Comparison of ENCODE assay signal across 8 cellular contexts in the genomic region with DNA sequence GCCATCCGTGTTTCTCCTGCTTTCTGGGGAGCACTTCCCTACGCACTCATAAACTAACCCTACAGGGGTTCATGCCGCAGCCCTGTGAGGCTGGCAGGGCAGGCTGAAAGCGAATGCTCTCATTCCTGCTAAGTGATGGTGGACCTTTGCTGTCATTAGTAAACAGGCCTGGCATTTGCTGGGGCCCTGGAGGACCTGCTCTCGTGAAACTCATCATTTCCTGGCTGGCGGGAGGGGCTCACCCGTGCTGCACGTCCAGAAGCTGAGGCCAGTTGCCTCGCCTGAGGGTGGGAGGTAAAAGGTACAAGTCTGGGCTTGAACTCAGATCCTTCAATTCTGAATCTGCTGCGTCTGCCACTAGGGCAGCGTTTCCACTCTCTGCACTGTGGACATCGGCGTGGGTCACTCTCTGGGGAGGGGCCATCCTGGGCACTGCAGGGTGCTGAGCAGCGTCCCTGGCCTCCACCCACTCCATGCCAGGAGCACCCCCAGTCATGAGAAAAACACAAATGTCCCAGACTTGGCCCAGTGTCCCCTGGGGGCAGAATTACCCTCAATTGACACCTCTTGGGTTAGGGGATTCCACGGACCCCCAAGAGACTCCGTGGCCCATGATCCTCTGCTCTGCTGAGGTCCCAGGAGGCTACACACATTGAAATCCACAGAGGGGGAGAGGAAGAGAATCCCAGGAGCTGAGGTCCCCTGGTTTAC. TPM values are rescaled to one million over a fixed set of nuclear protein-coding genes. Genes with fewer than 3 reads are reported as not detected.
DNase-seq lines count a peak whose midpoint lies in the region; ATAC-seq lines count a peak whose summit lies in the region.

No MANE protein-coding gene starts in this region.

- peak overlapping the region; percentile 33 for H3K27ac ChIP-seq in CD4-positive, alpha-beta memory T cell (ENCODE audit: low read depth, low read length)
- H3K27ac ChIP-seq in naive thymus-derived CD4-positive, alpha-beta T cell (ENCODE audit: low read depth, low read length): peak overlapping the region; percentile 45

- H3K36me3 Mint-ChIP-seq in CD4-positive, alpha-beta memory T cell: peaks cover 7 to 23% of the 10 kb centered on the region in 2 donors
- peaks cover 0 to 47% (median 4%) of the 10 kb centered on the region in 5 donors for H3K36me3 Mint-ChIP-seq in naive thymus-derived CD4-positive, alpha-beta T cell

- CTCF ChIA-PET in CD4-positive, alpha-beta memory T cell (lab: Charles Lee; ENCODE audit: partially characterized antibody): no interaction called here
- CTCF ChIA-PET in naive thymus-derived CD4-positive, alpha-beta T cell (lab: Charles Lee): interaction anchor here (0.7 kb wide), 1 partner anchor 35 kb away, joined by 4 read pairs; no protein-coding TSS in a partner anchor

- H3K4me3 ChIP-seq in CD4-positive, alpha-beta memory T cell (ENCODE audit: low read length in 2 of 2): no peak overlapping the region
- H3K4me3 ChIP-seq in naive thymus-derived CD4-positive, alpha-beta T cell (ENCODE audit: low read length): no peak overlapping the region

- H3K9me3 Mint-ChIP-seq in CD4-positive, alpha-beta memory T cell: peaks cover 0 to 4% (median 0%) of the 10 kb centered on the region in 8 donors
- H3K9me3 Mint-ChIP-seq in naive thymus-derived CD4-positive, alpha-beta T cell: peaks cover 0 to 5% (median 0%) of the 10 kb centered on the region in 11 donors

- H3K27me3 Mint-ChIP-seq in CD4-positive, alpha-beta memory T cell: peaks cover 0 to 2% of the 10 kb centered on the region in 2 donors
- H3K27me3 Mint-ChIP-seq in naive thymus-derived CD4-positive, alpha-beta T cell: peaks cover 0 to 2% (median 0%) of the 10 kb centered on the region in 5 donors

- H3K36me3 ChIP-seq in CD4-positive, alpha-beta memory T cell (ENCODE audit: insufficient read depth, low read length): peaks cover 3% of the 10 kb centered on the region
- H3K36me3 ChIP-seq in naive thymus-derived CD4-positive, alpha-beta T cell (ENCODE audit: control insufficient read depth in 2 of 3, insufficient read depth in 3 of 3, low read length in 3 of 3): peaks cover 0 to 4% (median 4%) of the 10 kb centered on the region in 3 experiments

- H3K27me3 ChIP-seq in CD4-positive, alpha-beta memory T cell (ENCODE audit: insufficient read depth, low read length): no peaks in the 10 kb centered on the region
- no peaks in the 10 kb centered on the region for H3K27me3 ChIP-seq in naive thymus-derived CD4-positive, alpha-beta T cell (ENCODE audit: control insufficient read depth in 2 of 2, insufficient read depth in 2 of 2, low read length in 2 of 2)

- peaks cover 46 to 78% (median 63%) of the 10 kb centered on the region in 4 donors for H3K4me1 Mint-ChIP-seq in CD4-positive, alpha-beta memory T cell
- H3K4me1 Mint-ChIP-seq in naive thymus-derived CD4-positive, alpha-beta T cell: peaks cover 46 to 81% (median 71%) of the 10 kb centered on the region in 7 donors

- ATAC-seq in naive thymus-derived CD4-positive, alpha-beta T cell: no peak
- no peak for ATAC-seq in HG02840 (IDR thresholded peaks at IDR 0.05; ENCODE audit: low FRiP score, unreplicated experiment)

- DNase-seq in CD4-positive, alpha-beta memory T cell: no peak
- DNase-seq in HPDE6-E6E7 (ENCODE audit: extremely low spot score): peak; percentile 95
- peak; percentile 20 for DNase-seq in amniotic epithelial cell (ENCODE audit: low read depth)
- no peak for DNase-seq in naive thymus-derived CD4-positive, alpha-beta T cell
- DNase-seq in inferior parietal cortex (ENCODE audit: extremely low spot score): no peak
- no peak for DNase-seq in LoVo (ENCODE audit: low spot score)
- DNase-seq in central memory CD4-positive, alpha-beta T cell: no peak

- H3K9me3 ChIP-seq in CD4-positive, alpha-beta memory T cell (ENCODE audit: control insufficient read depth in 1 of 2, low read length in 2 of 2): no peaks in the 10 kb centered on the region
- H3K9me3 ChIP-seq in naive thymus-derived CD4-positive, alpha-beta T cell (ENCODE audit: control insufficient read depth in 2 of 3, low read length in 3 of 3): no peaks in the 10 kb centered on the region

- H3K4me1 ChIP-seq in CD4-positive, alpha-beta memory T cell (ENCODE audit: insufficient read depth, low read length): peaks cover 83% of the 10 kb centered on the region
- peaks cover 53 to 61% of the 10 kb centered on the region in 2 donors for H3K4me1 ChIP-seq in naive thymus-derived CD4-positive, alpha-beta T cell (ENCODE audit: control insufficient read depth in 2 of 2, insufficient read depth in 2 of 2, low read length in 2 of 2)

- intact Hi-C loops in CD4-positive, alpha-beta memory T cell (cut with micrococcal nuclease): no loop called here
- intact Hi-C loops in naive thymus-derived CD4-positive, alpha-beta T cell (cut with micrococcal nuclease): no loop called here

- peak overlapping the region; percentile 88 to 98 (median 92) for H3K27ac Mint-ChIP-seq in CD4-positive, alpha-beta memory T cell
- peak overlapping the region; percentile 82 to 95 (median 94) for H3K27ac Mint-ChIP-seq in naive thymus-derived CD4-positive, alpha-beta T cell

- POLR2A ChIA-PET in CD4-positive, alpha-beta memory T cell (lab: Charles Lee; ENCODE audit: partially characterized antibody): interaction anchor here (1.0 to 1.5 kb wide), 2 partner anchors 19 to 38 kb away, joined by 5 to 8 read pairs; partner anchors contain the start of gene MKNK2
- POLR2A ChIA-PET in naive thymus-derived CD4-positive, alpha-beta T cell (lab: Charles Lee): interaction anchor here (1.4 to 2.0 kb wide), 3 partner anchors 8 to 32 kb away, joined by 3 to 5 read pairs (median 5); no protein-coding TSS in a partner anchor

- H3K4me3 Mint-ChIP-seq in CD4-positive, alpha-beta memory T cell: peak overlapping the region in 7 of 8 donors; percentile 45 to 86 (median 70)
- peak overlapping the region in 9 of 10 donors; percentile 45 to 96 (median 75) for H3K4me3 Mint-ChIP-seq in naive thymus-derived CD4-positive, alpha-beta T cell

RNA-seq across cellular contexts. Expression of gene MOB3A, which starts 7.0 kb away (rescaled TPM):
- total RNA-seq in CD4-positive, alpha-beta memory T cell: 100 to 1,000 TPM; 130 to 135 TPM
- polyA plus RNA-seq in CD4-positive, alpha-beta memory T cell: 100 to 1,000 TPM in 1 of 2 donors, 10 to 100 TPM in 1; 29.6 to 114 TPM
- 100 to 1,000 TPM in 4 of 5 experiments, 10 to 100 TPM in 1; 93.2 to 269 (median 117) TPM for total RNA-seq in naive thymus-derived CD4-positive, alpha-beta T cell
- polyA plus RNA-seq in naive thymus-derived CD4-positive, alpha-beta T cell: 100 to 1,000 TPM in 1 of 2 donors, 10 to 100 TPM in 1; 49.5 to 114 TPM

RNA-seq across cellular contexts. Expression of gene IZUMO4, which starts 7.6 kb away (rescaled TPM):
- 10 to 100 TPM; 18.6 to 22.1 TPM for total RNA-seq in CD4-positive, alpha-beta memory T cell
- polyA plus RNA-seq in CD4-positive, alpha-beta memory T cell: 1 to 10 TPM in 1 of 2 donors, under 1 TPM in 1; 0.84 to 1.2 TPM
- 10 to 100 TPM; 12.2 to 26.8 (median 15.7) TPM for total RNA-seq in naive thymus-derived CD4-positive, alpha-beta T cell
- polyA plus RNA-seq in naive thymus-derived CD4-positive, alpha-beta T cell: 1 to 10 TPM in 1 of 2 donors, under 1 TPM in 1; 0.73 to 1.9 TPM

RNA-seq across cellular contexts. Expression of gene MKNK2, which starts 38.1 kb away (rescaled TPM):
- total RNA-seq in CD4-positive, alpha-beta memory T cell: 100 to 1,000 TPM; 194 to 195 TPM
- polyA plus RNA-seq in CD4-positive, alpha-beta memory T cell: 10 to 100 TPM; 24.1 to 63.9 TPM
- 100 to 1,000 TPM; 190 to 347 (median 238) TPM for total RNA-seq in naive thymus-derived CD4-positive, alpha-beta T cell
- 10 to 100 TPM; 28.8 to 52.9 TPM for polyA plus RNA-seq in naive thymus-derived CD4-positive, alpha-beta T cell

Comparison
In these comparisons a context has a peak if more than half of its experiments do, and no peak if none do; other contexts are left out.
1. DNase-seq: peak in HPDE6-E6E7 (single experiment) and amniotic epithelial cell (single experiment); none in CD4-positive, alpha-beta memory T cell (0 of 5), naive thymus-derived CD4-positive, alpha-beta T cell (0 of 9), inferior parietal cortex (single experiment), LoVo (single experiment) and central memory CD4-positive, alpha-beta T cell (single experiment).